In the genomic region with DNA sequence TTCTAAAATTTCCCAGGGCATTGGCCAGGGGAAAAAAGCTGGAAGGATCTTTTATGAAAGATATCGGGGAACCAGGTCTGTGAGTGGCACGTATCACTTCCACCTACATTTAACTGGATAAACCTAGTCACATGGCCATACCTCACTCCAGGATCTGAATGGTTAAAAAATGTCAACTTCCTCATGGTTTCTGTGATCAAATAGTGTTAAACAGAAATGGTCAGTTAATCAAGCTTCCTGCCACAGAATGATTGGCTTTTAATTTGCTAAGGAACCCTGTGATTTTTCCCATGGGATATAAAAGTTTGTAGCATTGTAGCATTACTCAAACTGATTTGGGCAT, we compare ENCODE assay signal across 1 cellular context.
TF ChIP-seq lines count a peak whose summit lies in the region.

No MANE protein-coding gene starts in this region.

TF ChIP-seq in H1, 55 proteins besides CTCF, POLR2A, EP300 and RAD21 (continued from another document):
- TF ChIP-seq, protein P1, sequence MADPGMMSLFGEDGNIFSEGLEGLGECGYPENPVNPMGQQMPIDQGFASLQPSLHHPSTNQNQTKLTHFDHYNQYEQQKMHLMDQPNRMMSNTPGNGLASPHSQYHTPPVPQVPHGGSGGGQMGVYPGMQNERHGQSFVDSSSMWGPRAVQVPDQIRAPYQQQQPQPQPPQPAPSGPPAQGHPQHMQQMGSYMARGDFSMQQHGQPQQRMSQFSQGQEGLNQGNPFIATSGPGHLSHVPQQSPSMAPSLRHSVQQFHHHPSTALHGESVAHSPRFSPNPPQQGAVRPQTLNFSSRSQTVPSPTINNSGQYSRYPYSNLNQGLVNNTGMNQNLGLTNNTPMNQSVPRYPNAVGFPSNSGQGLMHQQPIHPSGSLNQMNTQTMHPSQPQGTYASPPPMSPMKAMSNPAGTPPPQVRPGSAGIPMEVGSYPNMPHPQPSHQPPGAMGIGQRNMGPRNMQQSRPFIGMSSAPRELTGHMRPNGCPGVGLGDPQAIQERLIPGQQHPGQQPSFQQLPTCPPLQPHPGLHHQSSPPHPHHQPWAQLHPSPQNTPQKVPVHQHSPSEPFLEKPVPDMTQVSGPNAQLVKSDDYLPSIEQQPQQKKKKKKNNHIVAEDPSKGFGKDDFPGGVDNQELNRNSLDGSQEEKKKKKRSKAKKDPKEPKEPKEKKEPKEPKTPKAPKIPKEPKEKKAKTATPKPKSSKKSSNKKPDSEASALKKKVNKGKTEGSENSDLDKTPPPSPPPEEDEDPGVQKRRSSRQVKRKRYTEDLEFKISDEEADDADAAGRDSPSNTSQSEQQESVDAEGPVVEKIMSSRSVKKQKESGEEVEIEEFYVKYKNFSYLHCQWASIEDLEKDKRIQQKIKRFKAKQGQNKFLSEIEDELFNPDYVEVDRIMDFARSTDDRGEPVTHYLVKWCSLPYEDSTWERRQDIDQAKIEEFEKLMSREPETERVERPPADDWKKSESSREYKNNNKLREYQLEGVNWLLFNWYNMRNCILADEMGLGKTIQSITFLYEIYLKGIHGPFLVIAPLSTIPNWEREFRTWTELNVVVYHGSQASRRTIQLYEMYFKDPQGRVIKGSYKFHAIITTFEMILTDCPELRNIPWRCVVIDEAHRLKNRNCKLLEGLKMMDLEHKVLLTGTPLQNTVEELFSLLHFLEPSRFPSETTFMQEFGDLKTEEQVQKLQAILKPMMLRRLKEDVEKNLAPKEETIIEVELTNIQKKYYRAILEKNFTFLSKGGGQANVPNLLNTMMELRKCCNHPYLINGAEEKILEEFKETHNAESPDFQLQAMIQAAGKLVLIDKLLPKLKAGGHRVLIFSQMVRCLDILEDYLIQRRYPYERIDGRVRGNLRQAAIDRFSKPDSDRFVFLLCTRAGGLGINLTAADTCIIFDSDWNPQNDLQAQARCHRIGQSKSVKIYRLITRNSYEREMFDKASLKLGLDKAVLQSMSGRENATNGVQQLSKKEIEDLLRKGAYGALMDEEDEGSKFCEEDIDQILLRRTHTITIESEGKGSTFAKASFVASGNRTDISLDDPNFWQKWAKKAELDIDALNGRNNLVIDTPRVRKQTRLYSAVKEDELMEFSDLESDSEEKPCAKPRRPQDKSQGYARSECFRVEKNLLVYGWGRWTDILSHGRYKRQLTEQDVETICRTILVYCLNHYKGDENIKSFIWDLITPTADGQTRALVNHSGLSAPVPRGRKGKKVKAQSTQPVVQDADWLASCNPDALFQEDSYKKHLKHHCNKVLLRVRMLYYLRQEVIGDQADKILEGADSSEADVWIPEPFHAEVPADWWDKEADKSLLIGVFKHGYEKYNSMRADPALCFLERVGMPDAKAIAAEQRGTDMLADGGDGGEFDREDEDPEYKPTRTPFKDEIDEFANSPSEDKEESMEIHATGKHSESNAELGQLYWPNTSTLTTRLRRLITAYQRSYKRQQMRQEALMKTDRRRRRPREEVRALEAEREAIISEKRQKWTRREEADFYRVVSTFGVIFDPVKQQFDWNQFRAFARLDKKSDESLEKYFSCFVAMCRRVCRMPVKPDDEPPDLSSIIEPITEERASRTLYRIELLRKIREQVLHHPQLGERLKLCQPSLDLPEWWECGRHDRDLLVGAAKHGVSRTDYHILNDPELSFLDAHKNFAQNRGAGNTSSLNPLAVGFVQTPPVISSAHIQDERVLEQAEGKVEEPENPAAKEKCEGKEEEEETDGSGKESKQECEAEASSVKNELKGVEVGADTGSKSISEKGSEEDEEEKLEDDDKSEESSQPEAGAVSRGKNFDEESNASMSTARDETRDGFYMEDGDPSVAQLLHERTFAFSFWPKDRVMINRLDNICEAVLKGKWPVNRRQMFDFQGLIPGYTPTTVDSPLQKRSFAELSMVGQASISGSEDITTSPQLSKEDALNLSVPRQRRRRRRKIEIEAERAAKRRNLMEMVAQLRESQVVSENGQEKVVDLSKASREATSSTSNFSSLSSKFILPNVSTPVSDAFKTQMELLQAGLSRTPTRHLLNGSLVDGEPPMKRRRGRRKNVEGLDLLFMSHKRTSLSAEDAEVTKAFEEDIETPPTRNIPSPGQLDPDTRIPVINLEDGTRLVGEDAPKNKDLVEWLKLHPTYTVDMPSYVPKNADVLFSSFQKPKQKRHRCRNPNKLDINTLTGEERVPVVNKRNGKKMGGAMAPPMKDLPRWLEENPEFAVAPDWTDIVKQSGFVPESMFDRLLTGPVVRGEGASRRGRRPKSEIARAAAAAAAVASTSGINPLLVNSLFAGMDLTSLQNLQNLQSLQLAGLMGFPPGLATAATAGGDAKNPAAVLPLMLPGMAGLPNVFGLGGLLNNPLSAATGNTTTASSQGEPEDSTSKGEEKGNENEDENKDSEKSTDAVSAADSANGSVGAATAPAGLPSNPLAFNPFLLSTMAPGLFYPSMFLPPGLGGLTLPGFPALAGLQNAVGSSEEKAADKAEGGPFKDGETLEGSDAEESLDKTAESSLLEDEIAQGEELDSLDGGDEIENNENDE (IDR thresholded peaks at IDR 0.05; ENCODE audit: insufficient replicate concordance, low read length) = no peak
